In genomic region chr6:119445666-119446622, GRCh38 we compare ENCODE assay signal across 10 cellular contexts.
DNase-seq lines count a peak whose midpoint lies in the region; ATAC-seq and TF ChIP-seq lines count a peak whose summit lies in the region.
"Had no signal": no experiment of that assay in that cellular context is flagged by ENCODE, and none has a peak within 500 bp of the region (broad histone marks: within the 10 kb centered on the region; RNA-seq: fewer than 3 reads in every experiment).

No MANE protein-coding gene starts in this region.

- no peaks in the 10 kb centered on the region for H3K9me3 ChIP-seq in A673 (ENCODE audit: low read depth, low read length, poor library complexity, severe bottlenecking)
- H3K9me3 ChIP-seq: MG63 had no signal

- H3K36me3 ChIP-seq in A673 (ENCODE audit: insufficient read depth, low read length, poor library complexity, severe bottlenecking), result no peaks in the 10 kb centered on the region
- H3K36me3 ChIP-seq: MG63 had no signal

- H3K27ac ChIP-seq in A673 (ENCODE audit: low read depth, low read length, poor library complexity, severe bottlenecking), result no peak overlapping the region

- no peaks in the 10 kb centered on the region for H3K4me1 ChIP-seq in A673 (ENCODE audit: insufficient read depth, low read length, poor library complexity, severe bottlenecking)

- ATAC-seq in HG02571 (IDR thresholded peaks at IDR 0.05; ENCODE audit: unreplicated experiment), result peak; percentile 34
- peak; percentile 60 for ATAC-seq in activated T-helper 17 cell treated with anti-CD3 and anti-CD28 coated beads, Interleukin-2, amount 50 U/mL, for 72 hours (replicated peaks)
- no peak for ATAC-seq in HG02970 (IDR thresholded peaks at IDR 0.05; ENCODE audit: low FRiP score, unreplicated experiment)

- H3K4me3 ChIP-seq in A673 (ENCODE audit: low read depth, low read length, poor library complexity, severe bottlenecking), result no peak overlapping the region
- H3K4me3 ChIP-seq: MG63 had no signal

- H3K9me3 Mint-ChIP-seq in activated T-helper 17 cell treated with anti-CD3 and anti-CD28 coated beads, Interleukin-2, amount 50 U/mL, for 72 hours, result no peaks in the 10 kb centered on the region

- POLR2A ChIA-PET in A673 (lab: Charles Lee; ENCODE audit: low non-redundant PET), result interaction anchor here (0.6 kb wide), 1 partner anchor 25 kb away, joined by 3 read pairs; no protein-coding TSS in a partner anchor

- H3K27me3 Mint-ChIP-seq in activated T-helper 17 cell treated with anti-CD3 and anti-CD28 coated beads, Interleukin-2, amount 50 U/mL, for 72 hours, result peaks cover 3% of the 10 kb centered on the region
- H3K27me3 Mint-ChIP-seq: CD4-positive, CD25-positive, alpha-beta regulatory T cell had no signal

- H3K36me3 Mint-ChIP-seq in activated T-helper 17 cell treated with anti-CD3 and anti-CD28 coated beads, Interleukin-2, amount 50 U/mL, for 72 hours (ENCODE audit: low read depth), result no peaks in the 10 kb centered on the region
- H3K36me3 Mint-ChIP-seq: CD4-positive, CD25-positive, alpha-beta regulatory T cell had no signal

- H3K27me3 ChIP-seq in A673 (replicated peaks; ENCODE audit: insufficient read depth, low read depth, low read length, poor library complexity), result peaks cover 3% of the 10 kb centered on the region
- H3K27me3 ChIP-seq: MG63 had no signal

- intact Hi-C loops in A673 (cut with micrococcal nuclease; ENCODE audit: unreplicated experiment), result no loop called here

- no peak overlapping the region for H3K4me3 Mint-ChIP-seq in activated T-helper 17 cell treated with anti-CD3 and anti-CD28 coated beads, Interleukin-2, amount 50 U/mL, for 72 hours
- H3K4me3 Mint-ChIP-seq: CD4-positive, CD25-positive, alpha-beta regulatory T cell had no signal

- DNase-seq in A673 (ENCODE audit: low spot score), result peak; percentile 80
- DNase-seq in iPS-NIHi7 (ENCODE audit: extremely low spot score), result peak; percentile 16
- no peak for DNase-seq in NCI-H2171 treated with DMSO at 0.1 percent for 48 hours (lab: John Stamatoyannopoulos, UW)
- no peak for DNase-seq in ecto neural progenitor cell (ENCODE audit: low spot score)
- no peak for DNase-seq in activated CD8-positive, alpha-beta memory T cell treated with anti-CD3 and anti-CD28 coated beads for 24 hours

- no TSS peak for BruUV-seq in A673 (replicated peaks; lab: Mats Ljungman, UMichigan)

- no peak overlapping the region for H3K27ac Mint-ChIP-seq in activated T-helper 17 cell treated with anti-CD3 and anti-CD28 coated beads, Interleukin-2, amount 50 U/mL, for 72 hours
- H3K27ac Mint-ChIP-seq: CD4-positive, CD25-positive, alpha-beta regulatory T cell had no signal

- peaks cover 6% of the 10 kb centered on the region for H3K4me1 Mint-ChIP-seq in activated T-helper 17 cell treated with anti-CD3 and anti-CD28 coated beads, Interleukin-2, amount 50 U/mL, for 72 hours

- CTCF ChIA-PET in A673 (lab: Charles Lee), result no interaction called here

- TF ChIP-seq CTCF in A673 (conservative IDR thresholded peaks at IDR 0.05; ENCODE audit: low read depth, low read length), result no peak

Comparison
In these comparisons a context has a peak if more than half of its experiments do, and no peak if none do; other contexts are left out.
1. DNase-seq: peak in A673 (single experiment) and iPS-NIHi7 (single experiment); none in NCI-H2171 treated with DMSO at 0.1 percent for 48 hours (single experiment), ecto neural progenitor cell (single experiment) and activated CD8-positive, alpha-beta memory T cell treated with anti-CD3 and anti-CD28 coated beads for 24 hours (single experiment).